1 cellular context compared by ENCODE assay signal in the genomic region with DNA sequence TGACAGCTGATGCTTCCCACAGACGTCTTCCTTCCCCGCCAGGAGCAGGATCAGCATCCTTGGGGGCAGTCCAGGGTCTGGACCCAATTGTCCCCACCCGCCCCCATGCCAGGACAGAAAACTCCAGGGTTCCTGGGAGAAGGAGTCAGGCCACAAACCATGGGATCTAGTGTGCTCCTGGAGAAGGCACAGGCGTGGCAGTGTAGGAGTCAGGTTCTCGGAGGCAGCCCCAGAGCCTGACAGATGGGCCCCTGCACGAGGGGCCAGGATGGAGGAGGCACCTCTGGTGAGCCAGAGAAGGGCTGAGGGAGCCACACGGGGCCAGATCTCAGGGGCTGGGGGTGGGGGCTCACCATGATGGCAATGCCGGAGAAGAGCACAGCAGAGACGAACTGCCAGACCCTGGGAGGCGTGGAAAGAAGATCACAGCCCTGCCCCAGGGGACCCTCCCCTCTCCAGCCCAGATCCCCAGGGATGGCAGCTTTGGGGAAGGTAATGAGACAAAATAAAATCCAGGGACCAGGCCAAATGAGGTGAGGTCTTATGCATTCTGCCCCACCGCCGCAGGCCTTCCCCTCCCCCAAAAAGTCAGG.
TF ChIP-seq lines count a peak whose summit lies in the region.

No MANE protein-coding gene starts in this region.

TF ChIP-seq in HCT116, 20 proteins besides CTCF, POLR2A, EP300 and RAD21:
- TF ChIP-seq SIN3A (IDR thresholded peaks at IDR 0.05; ENCODE audit: low read depth) (no peak), EGR1 (IDR thresholded peaks at IDR 0.05; ENCODE audit: low read depth) (no peak), JUND (IDR thresholded peaks at IDR 0.05) (no peak), SRF (IDR thresholded peaks at IDR 0.05; ENCODE audit: low read depth) (no peak), YY1 (IDR thresholded peaks at IDR 0.05; ENCODE audit: extremely low read depth, insufficient replicate concordance, low read depth, low read length) (no peak), ZNF274 (IDR thresholded peaks at IDR 0.05; ENCODE audit: low read depth, low read length) (no peak), EZH2 (IDR thresholded peaks at IDR 0.05) (no peak), SP1 (IDR thresholded peaks at IDR 0.05; ENCODE audit: low read depth) (no peak), CEBPB (IDR thresholded peaks at IDR 0.05; ENCODE audit: low read depth) (no peak), TCF7L2 (IDR thresholded peaks at IDR 0.05; ENCODE audit: borderline replicate concordance, extremely low read depth, insufficient read depth, insufficient read length) (no peak), POLR2AphosphoS5 (IDR thresholded peaks at IDR 0.05; ENCODE audit: low read depth, low read length) (no peak)
- TF ChIP-seq, protein P1, sequence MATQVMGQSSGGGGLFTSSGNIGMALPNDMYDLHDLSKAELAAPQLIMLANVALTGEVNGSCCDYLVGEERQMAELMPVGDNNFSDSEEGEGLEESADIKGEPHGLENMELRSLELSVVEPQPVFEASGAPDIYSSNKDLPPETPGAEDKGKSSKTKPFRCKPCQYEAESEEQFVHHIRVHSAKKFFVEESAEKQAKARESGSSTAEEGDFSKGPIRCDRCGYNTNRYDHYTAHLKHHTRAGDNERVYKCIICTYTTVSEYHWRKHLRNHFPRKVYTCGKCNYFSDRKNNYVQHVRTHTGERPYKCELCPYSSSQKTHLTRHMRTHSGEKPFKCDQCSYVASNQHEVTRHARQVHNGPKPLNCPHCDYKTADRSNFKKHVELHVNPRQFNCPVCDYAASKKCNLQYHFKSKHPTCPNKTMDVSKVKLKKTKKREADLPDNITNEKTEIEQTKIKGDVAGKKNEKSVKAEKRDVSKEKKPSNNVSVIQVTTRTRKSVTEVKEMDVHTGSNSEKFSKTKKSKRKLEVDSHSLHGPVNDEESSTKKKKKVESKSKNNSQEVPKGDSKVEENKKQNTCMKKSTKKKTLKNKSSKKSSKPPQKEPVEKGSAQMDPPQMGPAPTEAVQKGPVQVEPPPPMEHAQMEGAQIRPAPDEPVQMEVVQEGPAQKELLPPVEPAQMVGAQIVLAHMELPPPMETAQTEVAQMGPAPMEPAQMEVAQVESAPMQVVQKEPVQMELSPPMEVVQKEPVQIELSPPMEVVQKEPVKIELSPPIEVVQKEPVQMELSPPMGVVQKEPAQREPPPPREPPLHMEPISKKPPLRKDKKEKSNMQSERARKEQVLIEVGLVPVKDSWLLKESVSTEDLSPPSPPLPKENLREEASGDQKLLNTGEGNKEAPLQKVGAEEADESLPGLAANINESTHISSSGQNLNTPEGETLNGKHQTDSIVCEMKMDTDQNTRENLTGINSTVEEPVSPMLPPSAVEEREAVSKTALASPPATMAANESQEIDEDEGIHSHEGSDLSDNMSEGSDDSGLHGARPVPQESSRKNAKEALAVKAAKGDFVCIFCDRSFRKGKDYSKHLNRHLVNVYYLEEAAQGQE (IDR thresholded peaks at IDR 0.05; ENCODE audit: low read depth): no peak
- TF ChIP-seq, protein P2, sequence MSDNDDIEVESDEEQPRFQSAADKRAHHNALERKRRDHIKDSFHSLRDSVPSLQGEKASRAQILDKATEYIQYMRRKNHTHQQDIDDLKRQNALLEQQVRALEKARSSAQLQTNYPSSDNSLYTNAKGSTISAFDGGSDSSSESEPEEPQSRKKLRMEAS (IDR thresholded peaks at IDR 0.05): no peak
- TF ChIP-seq, protein P3, sequence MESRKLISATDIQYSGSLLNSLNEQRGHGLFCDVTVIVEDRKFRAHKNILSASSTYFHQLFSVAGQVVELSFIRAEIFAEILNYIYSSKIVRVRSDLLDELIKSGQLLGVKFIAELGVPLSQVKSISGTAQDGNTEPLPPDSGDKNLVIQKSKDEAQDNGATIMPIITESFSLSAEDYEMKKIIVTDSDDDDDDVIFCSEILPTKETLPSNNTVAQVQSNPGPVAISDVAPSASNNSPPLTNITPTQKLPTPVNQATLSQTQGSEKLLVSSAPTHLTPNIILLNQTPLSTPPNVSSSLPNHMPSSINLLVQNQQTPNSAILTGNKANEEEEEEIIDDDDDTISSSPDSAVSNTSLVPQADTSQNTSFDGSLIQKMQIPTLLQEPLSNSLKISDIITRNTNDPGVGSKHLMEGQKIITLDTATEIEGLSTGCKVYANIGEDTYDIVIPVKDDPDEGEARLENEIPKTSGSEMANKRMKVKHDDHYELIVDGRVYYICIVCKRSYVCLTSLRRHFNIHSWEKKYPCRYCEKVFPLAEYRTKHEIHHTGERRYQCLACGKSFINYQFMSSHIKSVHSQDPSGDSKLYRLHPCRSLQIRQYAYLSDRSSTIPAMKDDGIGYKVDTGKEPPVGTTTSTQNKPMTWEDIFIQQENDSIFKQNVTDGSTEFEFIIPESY (IDR thresholded peaks at IDR 0.05; ENCODE audit: extremely low read depth, insufficient replicate concordance, low read length): no peak
TF ChIP-seq in HCT116: peak in this region for 0.
